ENCODE assay signal across 23 cellular contexts in genomic region chr11:78828582-78829520, GRCh38.
A peak's percentile ranks its signal among the peaks of the same experiment; 100 is the strongest.
DNase-seq lines count a peak whose midpoint lies in the region; ATAC-seq, FAIRE-seq and TF ChIP-seq lines count a peak whose summit lies in the region.
"Had no signal": no experiment of that assay in that cellular context is flagged by ENCODE, and none has a peak within 500 bp of the region (broad histone marks: within the 10 kb centered on the region; RNA-seq: fewer than 3 reads in every experiment).

No MANE protein-coding gene starts in this region.

- TF ChIP-seq EP300 in upper lobe of left lung (IDR thresholded peaks at IDR 0.05) = no peak

- peak; percentile 27 for ATAC-seq in Right ventricle myocardium inferior
- peak in 1 of 2 donors; percentile 48 for ATAC-seq in upper lobe of left lung (ENCODE audit: low FRiP score in 2 of 2)
- ATAC-seq: activated naive CD8-positive, alpha-beta T cell treated with anti-CD3 and anti-CD28 coated beads, Interleukin-2, amount 50 U/mL, for 24 hours; esophagus mucosa; naive thymus-derived CD8-positive, alpha-beta T cell; T-cell had no signal

- H3K4me3 ChIP-seq in left ventricle myocardium inferior (no peak overlapping the region), adipocyte (ENCODE audit: low read length) (no peak overlapping the region), upper lobe of left lung (no peak overlapping the region)
- H3K4me3 ChIP-seq: HAP-1 had no signal

- H3K27me3 ChIP-seq in left ventricle myocardium inferior (ENCODE audit: low read depth) (no peaks in the 10 kb centered on the region), adipocyte (replicated peaks; ENCODE audit: control insufficient read depth, insufficient read depth, low read length) (no peaks in the 10 kb centered on the region), layer of hippocampus (ENCODE audit: control insufficient read depth, insufficient read depth, low read length) (no peaks in the 10 kb centered on the region), upper lobe of left lung (no peaks in the 10 kb centered on the region)

- no peaks in the 10 kb centered on the region for H3K4me1 ChIP-seq in left ventricle myocardium inferior
- H3K4me1 ChIP-seq in adipocyte (ENCODE audit: control insufficient read depth, insufficient read depth, low read length) = peaks cover 15% of the 10 kb centered on the region
- peaks cover 0 to 15% (median 7%) of the 10 kb centered on the region in 4 donors for H3K4me1 ChIP-seq in upper lobe of left lung

- no peak overlapping the region for H3K9ac ChIP-seq in adipocyte (ENCODE audit: low read length)

- TF ChIP-seq POLR2A in upper lobe of left lung (IDR thresholded peaks at IDR 0.05) (peak in 1 of 4 donors; percentile 40), H54 (IDR thresholded peaks at IDR 0.05; ENCODE audit: low read depth, low read length) (no peak)

- intact Hi-C loops in Right ventricle myocardium inferior (cut with DNase I) = no loop called here
- intact Hi-C loops in left ventricle myocardium inferior (cut with micrococcal nuclease) = no loop called here

- H3K36me3 ChIP-seq in left ventricle myocardium inferior (no peaks in the 10 kb centered on the region), adipocyte (ENCODE audit: control insufficient read depth, insufficient read depth, low read length, severe bottlenecking) (no peaks in the 10 kb centered on the region), upper lobe of left lung (no peaks in the 10 kb centered on the region)
- H3K36me3 ChIP-seq: HAP-1 had no signal

- DNase-seq in Right ventricle myocardium inferior (ENCODE audit: missing footprints) = no peak
- no peak for DNase-seq in left ventricle myocardium inferior
- peak; percentile 38 for DNase-seq in adipocyte (ENCODE audit: low read depth)
- no peak for DNase-seq in upper lobe of left lung
- no peak for DNase-seq in H54 (ENCODE audit: insufficient read length, low spot score)
- DNase-seq in HT-29 (ENCODE audit: low spot score) = no peak
- no peak for DNase-seq in foreskin melanocyte
- DNase-seq: activated CD4-positive, alpha-beta T cell treated with anti-CD3 and anti-CD28 coated beads, Interleukin-2, amount 10 ng/mL, durations not matched to agents 24 days and 14 days; activated CD8-positive, alpha-beta memory T cell treated with anti-CD3 and anti-CD28 coated beads, Interleukin-2, amount 50 U/mL, for 4 hours; activated naive CD8-positive, alpha-beta T cell treated with anti-CD3 and anti-CD28 coated beads, Interleukin-2, amount 50 U/mL, for 24 hours; C1 segment of cervical spinal cord; effector CD4-positive, alpha-beta T cell; glutamatergic neuron; naive thymus-derived CD8-positive, alpha-beta T cell; NCI-H187; NCI-H226; posterior cingulate gyrus; stimulated activated CD4-positive, alpha-beta T cell treated with anti-CD3 and anti-CD28 coated beads, Interleukin-2, amount 100 ng/mL, for 48 hours; T-cell had no signal

- H3K9me3 ChIP-seq in left ventricle myocardium inferior (replicated peaks) (no peaks in the 10 kb centered on the region), adipocyte (ENCODE audit: control insufficient read depth, low read length) (no peaks in the 10 kb centered on the region), upper lobe of left lung (no peaks in the 10 kb centered on the region)
- H3K9me3 ChIP-seq: HAP-1 had no signal

- 75 to 79% methylated on average over 3 to 4 of the region's 4 CpGs for WGBS in upper lobe of left lung, 2 donors

- FAIRE-seq in H54 (lab: Jason Lieb, UNC) = no peak
- FAIRE-seq: GM12891 had no signal

- no peak overlapping the region for H3K27ac ChIP-seq in left ventricle myocardium inferior (replicated peaks)
- H3K27ac ChIP-seq in layer of hippocampus (ENCODE audit: low read depth, low read length) = peak overlapping the region; percentile 44
- peak overlapping the region; percentile 18 to 66 (median 52) for H3K27ac ChIP-seq in upper lobe of left lung

- TF ChIP-seq CTCF in left ventricle myocardium inferior (IDR thresholded peaks at IDR 0.05; ENCODE audit: borderline replicate concordance) (no peak), upper lobe of left lung (IDR thresholded peaks at IDR 0.05) (no peak)
